13 cellular contexts compared by ENCODE assay signal in genomic region chr7:20340839-20341238, GRCh38. TPM values are rescaled to one million over a fixed set of nuclear protein-coding genes. Genes with fewer than 3 reads are reported as not detected.
DNase-seq lines count a peak whose midpoint lies in the region; ATAC-seq, FAIRE-seq and TF ChIP-seq lines count a peak whose summit lies in the region.
"Had no signal": no experiment of that assay in that cellular context is flagged by ENCODE, and none has a peak within 500 bp of the region (broad histone marks: within the 10 kb centered on the region; RNA-seq: fewer than 3 reads in every experiment).

No MANE protein-coding gene starts in this region.

- ATAC-seq in GM21786 (IDR thresholded peaks at IDR 0.05; ENCODE audit: unreplicated experiment) (peak; percentile 51), Right ventricle myocardium superior (ENCODE audit: poor library complexity) (no peak), GM18505 (IDR thresholded peaks at IDR 0.05; ENCODE audit: unreplicated experiment) (no peak)
- ATAC-seq: right cardiac atrium had no signal

- CTCF ChIA-PET in activated naive CD4-positive, alpha-beta T cell treated with anti-CD3 and anti-CD28 coated beads for 36 hours (lab: Charles Lee) = no interaction called here

- H3K4me3 Mint-ChIP-seq in progenitor cell of endocrine pancreas (ENCODE audit: low read depth) = no peak overlapping the region
- no peak overlapping the region for H3K4me3 Mint-ChIP-seq in activated naive CD4-positive, alpha-beta T cell treated with anti-CD3 and anti-CD28 coated beads for 36 hours
- H3K4me3 Mint-ChIP-seq: activated naive CD4-positive, alpha-beta T cell treated with anti-CD3 and anti-CD28 coated beads, Interleukin-2, amount 10 ng/mL, durations not matched to agents 7 days and 5 days had no signal

- no peaks in the 10 kb centered on the region for H3K27me3 Mint-ChIP-seq in progenitor cell of endocrine pancreas
- H3K27me3 Mint-ChIP-seq in activated naive CD4-positive, alpha-beta T cell treated with anti-CD3 and anti-CD28 coated beads for 36 hours (ENCODE audit: low read depth) = peaks cover 15% of the 10 kb centered on the region
- H3K27me3 Mint-ChIP-seq: activated naive CD4-positive, alpha-beta T cell treated with anti-CD3 and anti-CD28 coated beads, Interleukin-2, amount 10 ng/mL, durations not matched to agents 7 days and 5 days had no signal

- in situ Hi-C loops in SK-MEL-5 (cut with HindIII; ENCODE audit: low pct_unique_long_range_greater_than_20kb, low sequenced_read_pairs) = no loop called here

- no peaks in the 10 kb centered on the region for H3K9me3 Mint-ChIP-seq in progenitor cell of endocrine pancreas (ENCODE audit: low read depth)
- no peaks in the 10 kb centered on the region for H3K9me3 Mint-ChIP-seq in activated naive CD4-positive, alpha-beta T cell treated with anti-CD3 and anti-CD28 coated beads for 36 hours
- H3K9me3 Mint-ChIP-seq: activated naive CD4-positive, alpha-beta T cell treated with anti-CD3 and anti-CD28 coated beads, Interleukin-2, amount 10 ng/mL, durations not matched to agents 7 days and 5 days had no signal

- FAIRE-seq in frontal cortex (lab: Jason Lieb, UNC) = peak; percentile 80

- H3K36me3 Mint-ChIP-seq in progenitor cell of endocrine pancreas (ENCODE audit: insufficient read depth) = peaks cover 27% of the 10 kb centered on the region
- H3K36me3 Mint-ChIP-seq in activated naive CD4-positive, alpha-beta T cell treated with anti-CD3 and anti-CD28 coated beads for 36 hours (ENCODE audit: low read depth) = no peaks in the 10 kb centered on the region
- H3K36me3 Mint-ChIP-seq: activated naive CD4-positive, alpha-beta T cell treated with anti-CD3 and anti-CD28 coated beads, Interleukin-2, amount 10 ng/mL, durations not matched to agents 7 days and 5 days had no signal

- no peak for TF ChIP-seq POLR2A in GM18505 (IDR thresholded peaks at IDR 0.05; ENCODE audit: borderline replicate concordance, extremely low read depth, insufficient read depth, insufficient read length)

- intact Hi-C loops in Right ventricle myocardium superior (cut with DNase I) = no loop called here
- intact Hi-C loops in activated naive CD4-positive, alpha-beta T cell treated with anti-CD3 and anti-CD28 coated beads for 36 hours (cut with micrococcal nuclease) = no loop called here

- peak overlapping the region; percentile 98 for H3K27ac Mint-ChIP-seq in progenitor cell of endocrine pancreas
- H3K27ac Mint-ChIP-seq in activated naive CD4-positive, alpha-beta T cell treated with anti-CD3 and anti-CD28 coated beads for 36 hours = no peak overlapping the region
- H3K27ac Mint-ChIP-seq: activated naive CD4-positive, alpha-beta T cell treated with anti-CD3 and anti-CD28 coated beads, Interleukin-2, amount 10 ng/mL, durations not matched to agents 7 days and 5 days had no signal

- TF ChIP-seq CTCF in progenitor cell of endocrine pancreas (IDR thresholded peaks at IDR 0.05; ENCODE audit: unreplicated experiment) = no peak

- DNase-seq in SK-MEL-5 (ENCODE audit: low read depth, low spot score) (peak; percentile 95), frontal cortex (ENCODE audit: low spot score in 2 of 2) (no peak), progenitor cell of endocrine pancreas (ENCODE audit: low spot score, unreplicated experiment) (no peak), Right ventricle myocardium superior (no peak), GM03348 (ENCODE audit: low spot score) (no peak)
- DNase-seq in activated naive CD4-positive, alpha-beta T cell treated with anti-CD3 and anti-CD28 coated beads for 36 hours = no peak
- DNase-seq: activated naive CD4-positive, alpha-beta T cell treated with anti-CD3 and anti-CD28 coated beads, Interleukin-2, amount 10 ng/mL, durations not matched to agents 7 days and 5 days; AML-193; NCI-H1417; right cardiac atrium had no signal

- H3K4me1 Mint-ChIP-seq in progenitor cell of endocrine pancreas (ENCODE audit: low read depth) = peaks cover 30% of the 10 kb centered on the region
- no peaks in the 10 kb centered on the region for H3K4me1 Mint-ChIP-seq in activated naive CD4-positive, alpha-beta T cell treated with anti-CD3 and anti-CD28 coated beads for 36 hours (ENCODE audit: low read depth)
- H3K4me1 Mint-ChIP-seq: activated naive CD4-positive, alpha-beta T cell treated with anti-CD3 and anti-CD28 coated beads, Interleukin-2, amount 10 ng/mL, durations not matched to agents 7 days and 5 days had no signal

RNA-seq across cellular contexts. Expression of gene ITGB8, which starts 10.1 kb away (rescaled TPM):
- total RNA-seq in SK-MEL-5 (2014; rRNA removed; shearing (Covaris generic)) = 57.2 and 60.1 TPM in 2 replicates
- polyA plus RNA-seq in SK-MEL-5 (2015; cell fraction: cytosol; rRNA removed) = 24.4 and 32.7 TPM in 2 replicates
- polyA plus RNA-seq in SK-MEL-5 (2015; cell fraction: nucleus; rRNA removed) = 49.3 and 50.4 TPM in 2 replicates
- total RNA-seq in frontal cortex = 66.9 TPM
- total RNA-seq in progenitor cell of endocrine pancreas = 37.2 and 38.6 TPM in 2 replicates
- total RNA-seq in Right ventricle myocardium superior = 1.9 TPM
- not detected for total RNA-seq in activated naive CD4-positive, alpha-beta T cell treated with anti-CD3 and anti-CD28 coated beads for 36 hours
- total RNA-seq: T-helper 1 cell treated with Interleukin-12 subunit alpha and Interleukin-12 subunit beta and Interleukin-4 antibody, amounts not matched to agents 30 ng/mL and 1 ng/mL, for 36 hours had no signal

Comparison
In these comparisons a context has a peak if more than half of its experiments do, and no peak if none do; other contexts are left out.
1. RNA of gene ITGB8, which starts 10.1 kb away (total RNA-seq): 66.9 TPM in frontal cortex (single experiment), 57.2 to 60.1 TPM in SK-MEL-5 and 37.2 to 38.6 TPM in progenitor cell of endocrine pancreas; 1.9 TPM in Right ventricle myocardium superior (single experiment) and not detected in activated naive CD4-positive, alpha-beta T cell treated with anti-CD3 and anti-CD28 coated beads for 36 hours; every median in the first group is over 10 times any median in the second.